8 cellular contexts compared by ENCODE assay signal in the genomic region with DNA sequence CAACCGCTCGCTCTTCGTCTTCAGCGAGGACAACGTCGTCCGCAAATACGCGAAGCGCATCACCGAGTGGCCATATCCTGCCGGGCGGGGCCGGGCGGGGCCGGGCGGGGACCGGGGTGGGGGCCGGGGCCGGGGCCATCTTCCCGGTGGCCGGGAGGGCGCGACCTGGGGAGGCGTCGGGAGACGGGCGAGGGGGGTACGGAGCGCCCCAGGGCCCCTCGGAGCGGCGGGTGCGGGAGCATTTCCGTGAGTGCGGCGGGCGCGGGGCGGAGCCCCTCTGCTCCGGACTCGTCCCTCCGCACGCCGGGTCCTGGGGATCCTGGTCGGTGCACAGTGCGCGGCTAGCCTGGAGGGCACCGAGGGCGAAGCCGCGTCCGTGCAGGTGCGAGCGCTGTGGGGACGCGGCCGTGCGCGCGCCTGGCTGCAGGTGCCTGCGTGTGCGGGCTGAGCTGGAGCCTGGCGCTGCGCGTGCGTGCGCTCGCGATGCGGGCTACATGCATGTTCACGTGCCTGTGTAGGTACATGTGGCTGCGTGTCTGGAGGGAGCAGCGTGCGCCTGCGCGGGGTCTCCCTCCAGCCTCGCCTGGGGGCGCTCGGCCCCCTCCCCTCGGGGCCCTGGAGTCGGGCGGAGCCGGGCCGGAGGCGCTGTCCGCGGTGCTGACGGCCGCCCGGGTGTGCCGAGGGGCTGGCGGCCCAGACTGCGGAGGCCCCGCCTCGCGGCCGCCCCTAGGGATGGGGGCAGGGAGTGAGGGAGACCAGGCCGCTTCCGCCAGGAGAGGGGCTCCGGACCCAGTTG. TPM values are rescaled to one million over a fixed set of nuclear protein-coding genes. Genes with fewer than 3 reads are reported as not detected.
A peak's percentile ranks its signal among the peaks of the same experiment; 100 is the strongest.
DNase-seq lines count a peak whose midpoint lies in the region; ATAC-seq, FAIRE-seq and TF ChIP-seq lines count a peak whose summit lies in the region.

No MANE protein-coding gene starts in this region.

- ATAC-seq in left lobe of liver (peak; percentile 56), upper lobe of left lung (ENCODE audit: low FRiP score in 2 of 2) (peak in 1 of 2 donors; percentile 39)

- H3K9me3 ChIP-seq in upper lobe of left lung: no peaks in the 10 kb centered on the region

- no peak for TF ChIP-seq POLR2A in upper lobe of left lung (IDR thresholded peaks at IDR 0.05)

- peaks cover 4 to 19% (median 7%) of the 10 kb centered on the region in 4 donors for H3K4me1 ChIP-seq in upper lobe of left lung

- FAIRE-seq in D721Med (lab: Jason Lieb, UNC): no peak

- H3K36me3 ChIP-seq in upper lobe of left lung: no peaks in the 10 kb centered on the region

- no peak for TF ChIP-seq EP300 in upper lobe of left lung (IDR thresholded peaks at IDR 0.05)

- peaks cover 3 to 30% (median 10%) of the 10 kb centered on the region in 4 donors for H3K27me3 ChIP-seq in upper lobe of left lung

- H3K4me3 ChIP-seq in cardiac fibroblast (replicated peaks in 1 of 2; ENCODE audit: low read depth in 2 of 2, low read length in 2 of 2) (peak overlapping the region in 1 of 2 donors; percentile 19), upper lobe of left lung (peak overlapping the region in 3 of 4 donors; percentile 15 to 40 (median 37))

- 0 to 7% methylated on average over 7 to 68 of the region's 101 CpGs for WGBS in upper lobe of left lung, 2 donors

- TF ChIP-seq CTCF in D721Med (IDR thresholded peaks at IDR 0.05; ENCODE audit: insufficient read depth, missing control alignments): no peak
- no peak for TF ChIP-seq CTCF in cardiac fibroblast (IDR thresholded peaks at IDR 0.05; ENCODE audit: low read depth, low read length)
- TF ChIP-seq CTCF in upper lobe of left lung (IDR thresholded peaks at IDR 0.05): no peak

- H3K27ac ChIP-seq in upper lobe of left lung: no peak overlapping the region

- DNase-seq in D721Med (ENCODE audit: insufficient read length, low spot score) (peak; percentile 54), NCI-H2171 treated with DMSO at 0.1 percent for 48 hours (lab: John Stamatoyannopoulos, UW) (peak; percentile 44), cardiac fibroblast (ENCODE audit: low read depth in 2 of 2) (peak; percentile 8 to 19), left lobe of liver (ENCODE audit: low spot score) (no peak), upper lobe of left lung (peak in 1 of 2 donors; percentile 87), NCI-H2107 treated with DMSO at 0.1 percent for 48 hours (lab: John Stamatoyannopoulos, UW; ENCODE audit: unreplicated experiment) (no peak), EL (no peak), occipital lobe (lab: John Stamatoyannopoulos, UW) (no peak)

RNA-seq across cellular contexts. Expression of a gene that starts 0.8 kb away (rescaled TPM):
- total RNA-seq in left lobe of liver: not detected
- under 1 TPM in 3 of 6 donors, not detected in 3; 0.03 to 0.15 (median 0.03) TPM for total RNA-seq in upper lobe of left lung
- total RNA-seq in occipital lobe: 35.6 TPM

Comparison
In these comparisons a context has a peak if more than half of its experiments do, and no peak if none do; other contexts are left out.
1. DNase-seq: peak in D721Med (single experiment), NCI-H2171 treated with DMSO at 0.1 percent for 48 hours (single experiment) and cardiac fibroblast (2 of 2); none in left lobe of liver (single experiment), NCI-H2107 treated with DMSO at 0.1 percent for 48 hours (single experiment), EL (single experiment) and occipital lobe (single experiment).
2. RNA of a gene that starts 0.8 kb away (total RNA-seq): 35.6 TPM in occipital lobe (single experiment); 0.03 to 0.15 TPM in upper lobe of left lung and not detected in left lobe of liver (single experiment); every median in the first group is over 10 times any median in the second.